In the genomic region with DNA sequence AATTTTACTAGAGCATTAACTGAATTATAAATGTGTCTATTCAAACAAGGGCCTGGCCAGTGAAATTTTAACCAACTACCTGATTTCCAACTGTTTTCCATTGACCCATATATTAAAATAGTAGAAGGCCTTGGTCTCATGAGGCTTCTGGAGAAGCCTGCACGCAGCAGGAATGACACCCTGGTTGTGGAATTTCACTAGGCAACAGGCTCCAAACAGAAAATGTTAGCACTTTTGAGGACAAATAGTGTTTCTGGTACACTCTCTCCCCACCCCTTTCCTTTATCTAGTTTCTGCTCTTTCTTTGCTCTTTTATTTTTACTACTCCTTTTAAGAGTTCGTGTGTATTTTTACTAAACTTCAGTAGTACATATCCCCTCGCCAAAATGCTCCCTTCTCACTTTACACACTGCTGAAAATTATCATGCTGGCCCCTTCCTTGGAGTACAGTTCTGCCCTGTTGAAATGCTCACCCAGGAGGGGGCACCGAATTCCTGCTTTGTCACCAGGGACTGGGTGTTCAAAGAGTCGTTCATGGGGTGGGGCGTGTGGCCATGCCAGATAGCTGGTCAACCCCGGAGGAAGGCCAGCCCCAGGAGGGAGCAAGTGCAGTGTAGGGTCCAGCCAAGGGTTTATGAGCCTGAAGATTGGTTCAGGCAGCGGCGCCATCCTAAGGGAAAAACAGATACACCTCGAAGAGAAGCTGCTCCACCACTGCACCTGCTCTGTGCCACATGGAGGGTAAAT, we compare ENCODE assay signal across 12 cellular contexts. TPM values are rescaled to one million over a fixed set of nuclear protein-coding genes. Genes with fewer than 3 reads are reported as not detected.
DNase-seq lines count a peak whose midpoint lies in the region; ATAC-seq, FAIRE-seq and TF ChIP-seq lines count a peak whose summit lies in the region.
"Had no signal": no experiment of that assay in that cellular context is flagged by ENCODE, and none has a peak within 500 bp of the region (broad histone marks: within the 10 kb centered on the region; RNA-seq: fewer than 3 reads in every experiment).

No MANE protein-coding gene starts in this region.

- TF ChIP-seq CTCF in astrocyte of the cerebellum (IDR thresholded peaks at IDR 0.05; ENCODE audit: low read depth, low read length, missing control alignments) (no peak), left lung (IDR thresholded peaks at IDR 0.05) (no peak), thyroid gland (IDR thresholded peaks at IDR 0.05) (no peak)

- H3K4me3 ChIP-seq in astrocyte of the cerebellum (ENCODE audit: low read depth, low read length) (no peak overlapping the region), left lung (no peak overlapping the region), thyroid gland (replicated peaks in 1 of 3) (no peak overlapping the region)

- intact Hi-C loops in activated CD4-positive, alpha-beta memory T cell treated with anti-CD3 and anti-CD28 coated beads for 36 hours (cut with micrococcal nuclease): loop anchor here (10.0 kb wide), 1 partner anchor 379 kb away; no protein-coding TSS in a partner anchor
- intact Hi-C loops in left lung (cut with DNase I): no loop called here
- intact Hi-C loops in thyroid gland (cut with DNase I): no loop called here

- peaks cover 7% of the 10 kb centered on the region for H3K36me3 Mint-ChIP-seq in activated CD4-positive, alpha-beta memory T cell treated with anti-CD3 and anti-CD28 coated beads for 36 hours
- H3K36me3 Mint-ChIP-seq in activated CD4-positive, alpha-beta memory T cell treated with anti-CD3 and anti-CD28 coated beads, Interleukin-2, amount 10 ng/mL, durations not matched to agents 7 days and 5 days (ENCODE audit: low read depth): no peaks in the 10 kb centered on the region
- H3K36me3 Mint-ChIP-seq: memory B cell had no signal

- H3K36me3 ChIP-seq in left lung: no peaks in the 10 kb centered on the region
- no peaks in the 10 kb centered on the region for H3K36me3 ChIP-seq in thyroid gland

- H3K4me1 ChIP-seq in left lung (peaks cover 13 to 17% of the 10 kb centered on the region in 2 donors), thyroid gland (peaks cover 6 to 45% of the 10 kb centered on the region in 2 donors)

- 62 to 66% methylated on average over 10 of the region's 10 CpGs for WGBS in thyroid gland, 2 donors

- peak overlapping the region in 1 of 2 donors; percentile 63 for H3K27ac ChIP-seq in left lung
- peak overlapping the region in 2 of 3 donors; percentile 22 to 64 for H3K27ac ChIP-seq in thyroid gland

- CTCF ChIA-PET in activated CD4-positive, alpha-beta memory T cell treated with anti-CD3 and anti-CD28 coated beads for 36 hours (lab: Charles Lee): interaction anchor here (1.7 to 6.9 kb wide), 3 partner anchors 14 to 40 kb away, joined by 5 to 64 read pairs (median 33); no protein-coding TSS in a partner anchor
- CTCF ChIA-PET in activated CD4-positive, alpha-beta memory T cell treated with anti-CD3 and anti-CD28 coated beads, Interleukin-2, amount 10 ng/mL, durations not matched to agents 7 days and 5 days (lab: Charles Lee): interaction anchor here (1.2 to 3.7 kb wide), 2 partner anchors 13 to 39 kb away, joined by 6 to 36 read pairs; no protein-coding TSS in a partner anchor

- no peak for FAIRE-seq in frontal cortex (lab: Jason Lieb, UNC)

- TF ChIP-seq POLR2A in thyroid gland (IDR thresholded peaks at IDR 0.05): no peak

- DNase-seq in activated CD4-positive, alpha-beta memory T cell treated with anti-CD3 and anti-CD28 coated beads for 36 hours: no peak
- no peak for DNase-seq in activated CD4-positive, alpha-beta memory T cell treated with anti-CD3 and anti-CD28 coated beads, Interleukin-2, amount 10 ng/mL, durations not matched to agents 7 days and 5 days
- DNase-seq in astrocyte of the cerebellum (ENCODE audit: low read depth) (peak; percentile 64), left lung (no peak), thyroid gland (no peak), NCI-H1417 (lab: John Stamatoyannopoulos, UW) (no peak), frontal cortex (ENCODE audit: low spot score in 2 of 2) (no peak), DMS114 treated with DMSO at 0.1 percent for 48 hours (lab: John Stamatoyannopoulos, UW; ENCODE audit: unreplicated experiment) (no peak)
- DNase-seq: central memory CD4-positive, alpha-beta T cell; NCI-H1417 treated with DMSO at 0.1 percent for 48 hours had no signal

- peaks cover 2% of the 10 kb centered on the region for H3K9me3 Mint-ChIP-seq in activated CD4-positive, alpha-beta memory T cell treated with anti-CD3 and anti-CD28 coated beads for 36 hours
- H3K9me3 Mint-ChIP-seq in activated CD4-positive, alpha-beta memory T cell treated with anti-CD3 and anti-CD28 coated beads, Interleukin-2, amount 10 ng/mL, durations not matched to agents 7 days and 5 days: no peaks in the 10 kb centered on the region

- H3K27me3 ChIP-seq in left lung (peaks cover 0 to 27% of the 10 kb centered on the region in 2 donors), thyroid gland (no peaks in the 10 kb centered on the region)

- no peaks in the 10 kb centered on the region for H3K27me3 Mint-ChIP-seq in activated CD4-positive, alpha-beta memory T cell treated with anti-CD3 and anti-CD28 coated beads for 36 hours
- peaks cover 11% of the 10 kb centered on the region for H3K27me3 Mint-ChIP-seq in activated CD4-positive, alpha-beta memory T cell treated with anti-CD3 and anti-CD28 coated beads, Interleukin-2, amount 10 ng/mL, durations not matched to agents 7 days and 5 days

- POLR2A ChIA-PET in activated CD4-positive, alpha-beta memory T cell treated with anti-CD3 and anti-CD28 coated beads for 36 hours (lab: Charles Lee): no interaction called here
- POLR2A ChIA-PET in activated CD4-positive, alpha-beta memory T cell treated with anti-CD3 and anti-CD28 coated beads, Interleukin-2, amount 10 ng/mL, durations not matched to agents 7 days and 5 days (lab: Charles Lee): interaction anchor here (0.9 kb wide), 1 partner anchor 39 kb away, joined by 3 read pairs; no protein-coding TSS in a partner anchor

- peak; percentile 30 for ATAC-seq in left lung

- peaks cover 96% of the 10 kb centered on the region for H3K4me1 Mint-ChIP-seq in activated CD4-positive, alpha-beta memory T cell treated with anti-CD3 and anti-CD28 coated beads for 36 hours (ENCODE audit: low read depth)
- peaks cover 74% of the 10 kb centered on the region for H3K4me1 Mint-ChIP-seq in activated CD4-positive, alpha-beta memory T cell treated with anti-CD3 and anti-CD28 coated beads, Interleukin-2, amount 10 ng/mL, durations not matched to agents 7 days and 5 days

- no peak overlapping the region for H3K4me3 Mint-ChIP-seq in activated CD4-positive, alpha-beta memory T cell treated with anti-CD3 and anti-CD28 coated beads for 36 hours
- no peak overlapping the region for H3K4me3 Mint-ChIP-seq in activated CD4-positive, alpha-beta memory T cell treated with anti-CD3 and anti-CD28 coated beads, Interleukin-2, amount 10 ng/mL, durations not matched to agents 7 days and 5 days

- no peaks in the 10 kb centered on the region for H3K9me3 ChIP-seq in left lung
- no peaks in the 10 kb centered on the region for H3K9me3 ChIP-seq in thyroid gland

- in situ Hi-C loops in astrocyte of the cerebellum (cut with HindIII; ENCODE audit: low sequenced_read_pairs): no loop called here

- peak overlapping the region; percentile 96 for H3K27ac Mint-ChIP-seq in activated CD4-positive, alpha-beta memory T cell treated with anti-CD3 and anti-CD28 coated beads for 36 hours
- H3K27ac Mint-ChIP-seq in activated CD4-positive, alpha-beta memory T cell treated with anti-CD3 and anti-CD28 coated beads, Interleukin-2, amount 10 ng/mL, durations not matched to agents 7 days and 5 days: no peak overlapping the region
- H3K27ac Mint-ChIP-seq: memory B cell had no signal

RNA-seq across cellular contexts. Expression of gene COL6A3, which starts 22.1 kb away (rescaled TPM):
- 10 to 100 TPM; 27.7 to 29.7 TPM for total RNA-seq in activated CD4-positive, alpha-beta memory T cell treated with anti-CD3 and anti-CD28 coated beads for 36 hours
- total RNA-seq in activated CD4-positive, alpha-beta memory T cell treated with anti-CD3 and anti-CD28 coated beads, Interleukin-2, amount 10 ng/mL, durations not matched to agents 7 days and 5 days: 1 to 10 TPM in 1 of 2 experiments, under 1 TPM in 1; 0.90 to 1.3 TPM
- total RNA-seq in left lung (100 to 1,000 TPM; 598 to 868 TPM), thyroid gland (100 to 1,000 TPM in 3 of 4 donors, 10 to 100 TPM in 1; 82.6 to 168 (median 146) TPM), frontal cortex (12.2 TPM)

RNA-seq across cellular contexts. Expression of gene MLPH, which starts 51.0 kb away (rescaled TPM):
- total RNA-seq in activated CD4-positive, alpha-beta memory T cell treated with anti-CD3 and anti-CD28 coated beads for 36 hours: not detected
- total RNA-seq in activated CD4-positive, alpha-beta memory T cell treated with anti-CD3 and anti-CD28 coated beads, Interleukin-2, amount 10 ng/mL, durations not matched to agents 7 days and 5 days: not detected
- total RNA-seq in left lung: 100 to 1,000 TPM; 244 to 296 TPM
- total RNA-seq in thyroid gland: 100 to 1,000 TPM in 1 of 4 donors, 10 to 100 TPM in 3; 41.3 to 107 (median 58.6) TPM
- 0.82 TPM for total RNA-seq in frontal cortex
- total RNA-seq: T-helper 2 cell treated with Interferon-gamma antibody and Interleukin-4, amounts not matched to agents 100 ng/mL and 5 ng/mL, for 36 hours had no signal

Comparison
In these comparisons a context has a peak if more than half of its experiments do, and no peak if none do; other contexts are left out.
1. RNA of gene MLPH, which starts 51.0 kb away (total RNA-seq): 244 to 296 TPM in left lung and 41.3 to 107 TPM in thyroid gland; 0.82 TPM in frontal cortex (single experiment), not detected in activated CD4-positive, alpha-beta memory T cell treated with anti-CD3 and anti-CD28 coated beads for 36 hours and not detected in activated CD4-positive, alpha-beta memory T cell treated with anti-CD3 and anti-CD28 coated beads, Interleukin-2, amount 10 ng/mL, durations not matched to agents 7 days and 5 days; every median in the first group is over 10 times any median in the second.